In genomic region chr20:33362898-33363297, GRCh38 we compare ENCODE assay signal across 20 cellular contexts. TPM values are rescaled to one million over a fixed set of nuclear protein-coding genes. Genes with fewer than 3 reads are reported as not detected.
A peak's percentile ranks its signal among the peaks of the same experiment; 100 is the strongest.
DNase-seq lines count a peak whose midpoint lies in the region; ATAC-seq, FAIRE-seq and TF ChIP-seq lines count a peak whose summit lies in the region.
"Had no signal": no experiment of that assay in that cellular context is flagged by ENCODE, and none has a peak within 500 bp of the region (broad histone marks: within the 10 kb centered on the region; RNA-seq: fewer than 3 reads in every experiment).

No MANE protein-coding gene starts in this region.

- no peaks in the 10 kb centered on the region for H4K20me1 ChIP-seq in SK-N-SH (ENCODE audit: insufficient read depth)
- H4K20me1 ChIP-seq in HepG2 (ENCODE audit: insufficient read depth, low read length): no peaks in the 10 kb centered on the region
- H4K20me1 ChIP-seq: BLaER1 treated with 17β-estradiol and CSF1 and Interleukin-3, amounts not matched to agents 10 nM and 100 nM had no signal

- H2BK120ac ChIP-seq in neuronal stem cell (ENCODE audit: low read depth, low read length): no peak overlapping the region

- POLR2A ChIA-PET in CD8-positive, alpha-beta T cell (lab: Charles Lee): no interaction called here
- POLR2A ChIA-PET in SK-N-SH (lab: Yijun Ruan, JAX) (no interaction called here), HepG2 (lab: Yijun Ruan, JAX) (no interaction called here)

- H3K4me1 Mint-ChIP-seq in CD8-positive, alpha-beta T cell (ENCODE audit: low read depth): no peaks in the 10 kb centered on the region
- H3K4me1 Mint-ChIP-seq: B cell, GM23338 had no signal

- no peak overlapping the region for H2AFZ ChIP-seq in SK-N-SH (ENCODE audit: low read depth)
- no peak overlapping the region for H2AFZ ChIP-seq in HepG2 (ENCODE audit: low read length)
- no peak overlapping the region for H2AFZ ChIP-seq in neuronal stem cell (ENCODE audit: low read length)
- H2AFZ ChIP-seq: GM23338 had no signal

- no peak overlapping the region for H3K27ac ChIP-seq in CD8-positive, alpha-beta T cell (ENCODE audit: low read depth, low read length)
- peak overlapping the region in 1 of 2 experiments; percentile 49; a peak in 2 of 4 replicates for H3K27ac ChIP-seq in SK-N-SH (ENCODE audit: low read depth in 2 of 2, low read length in 1 of 2)
- no peak overlapping the region for H3K27ac ChIP-seq in HepG2 (ENCODE audit: extremely low read length, insufficient read depth, low read length)
- H3K27ac ChIP-seq in neuronal stem cell (replicated peaks; ENCODE audit: low read length): no peak overlapping the region
- H3K27ac ChIP-seq: BLaER1 treated with 17β-estradiol and CSF1 and Interleukin-3, amounts not matched to agents 10 nM and 100 nM had no signal

- in situ Hi-C loops in HepG2 (cut with HindIII; ENCODE audit: extremely low pct_ligation_motif_present, low pct_unique_long_range_greater_than_20kb): no loop called here

- H3K4ac ChIP-seq in neuronal stem cell (ENCODE audit: low read length): no peak overlapping the region

- TF ChIP-seq EP300 in SK-N-SH (IDR thresholded peaks at IDR 0.05; ENCODE audit: borderline replicate concordance in 1 of 2, low read depth in 1 of 2, low read length in 1 of 2): no peak
- no peak for TF ChIP-seq EP300 in HepG2 (IDR thresholded peaks at IDR 0.05; ENCODE audit: low read depth in 2 of 2, low read length in 2 of 2)
- TF ChIP-seq EP300 in HepG2 (CRISPR knock-in tag; IDR thresholded peaks at IDR 0.05; ENCODE audit: borderline replicate concordance): no peak

- ATAC-seq in CD8-positive, alpha-beta T cell: no peak
- ATAC-seq in HepG2 (no peak), GM21717 (IDR thresholded peaks at IDR 0.05; ENCODE audit: unreplicated experiment) (no peak)
- ATAC-seq: GM23338 had no signal

- H3K4me3 Mint-ChIP-seq in CD8-positive, alpha-beta T cell: no peak overlapping the region
- H3K4me3 Mint-ChIP-seq: B cell; CD8-positive, alpha-beta memory T cell; GM23338 had no signal

- H3K36me3 Mint-ChIP-seq in CD8-positive, alpha-beta T cell: peaks cover 86% of the 10 kb centered on the region

- H3K9me2 ChIP-seq in SK-N-SH: no peaks in the 10 kb centered on the region

- no peak overlapping the region for H2BK15ac ChIP-seq in neuronal stem cell (ENCODE audit: low read length)

- peaks cover 51% of the 10 kb centered on the region for H3K36me3 ChIP-seq in CD8-positive, alpha-beta T cell (ENCODE audit: insufficient read depth, low read length)
- H3K36me3 ChIP-seq in SK-N-SH (replicated peaks in 1 of 2; ENCODE audit: control insufficient read depth in 1 of 2, insufficient read depth in 2 of 2, low read length in 1 of 2) (peaks cover 43 to 56% of the 10 kb centered on the region in 2 experiments), HepG2 (replicated peaks in 1 of 2; ENCODE audit: control insufficient read depth in 1 of 2, insufficient read depth in 2 of 2, low read length in 2 of 2) (peaks cover 26 to 82% of the 10 kb centered on the region in 2 experiments), neuronal stem cell (replicated peaks in 1 of 2; ENCODE audit: control insufficient read depth in 2 of 2, insufficient read depth in 2 of 2, low read length in 2 of 2) (peaks cover 18 to 91% of the 10 kb centered on the region in 2 donors)

- DNase-seq in CD8-positive, alpha-beta T cell: no peak
- no peak for DNase-seq in SK-N-SH
- DNase-seq in amniotic epithelial cell (ENCODE audit: low read depth): peak; percentile 16
- DNase-seq in iris pigment epithelial cell (ENCODE audit: low read depth): peak; percentile 29
- DNase-seq in COLO668 (lab: John Stamatoyannopoulos, UW; ENCODE audit: unreplicated experiment): no peak
- DNase-seq in HepG2 (ENCODE audit: low spot score): no peak
- DNase-seq in neuronal stem cell (ENCODE audit: low spot score): no peak
- DNase-seq: 8988T; CD8-positive, alpha-beta memory T cell; GF-D8; HCEC 1CT; KG1 had no signal

- FAIRE-seq in HepG2 (lab: Jason Lieb, UNC): no peak
- FAIRE-seq: D721Med, H54, HTR-8/SVneo had no signal

- H3K4me2 ChIP-seq in SK-N-SH (no peak overlapping the region), HepG2 (ENCODE audit: low read depth, low read length) (no peak overlapping the region), neuronal stem cell (ENCODE audit: insufficient read depth, low read length, poor library complexity, severe bottlenecking) (no peak overlapping the region)
- H3K4me2 ChIP-seq: BLaER1 treated with 17β-estradiol and CSF1 and Interleukin-3, amounts not matched to agents 10 nM and 100 nM; GM23338 had no signal

- no peaks in the 10 kb centered on the region for H3K79me2 ChIP-seq in SK-N-SH (ENCODE audit: insufficient read depth)
- H3K79me2 ChIP-seq in HepG2 (ENCODE audit: insufficient read depth, low read length): no peaks in the 10 kb centered on the region

- no peak overlapping the region for H4K8ac ChIP-seq in neuronal stem cell (ENCODE audit: low read depth, low read length)

- H3K9me3 Mint-ChIP-seq in CD8-positive, alpha-beta T cell: no peaks in the 10 kb centered on the region
- H3K9me3 Mint-ChIP-seq: CD8-positive, alpha-beta memory T cell; GM23338 had no signal

- no peak overlapping the region for H2BK12ac ChIP-seq in neuronal stem cell (ENCODE audit: low read length)

- H3K27me3 Mint-ChIP-seq in CD8-positive, alpha-beta T cell (ENCODE audit: low read depth): no peaks in the 10 kb centered on the region
- H3K27me3 Mint-ChIP-seq: B cell; CD8-positive, alpha-beta memory T cell had no signal

- intact Hi-C loops in CD8-positive, alpha-beta T cell (cut with DNase I, micrococcal nuclease): no loop called here
- intact Hi-C loops in HepG2 (cut with micrococcal nuclease; ENCODE audit: unreplicated experiment): no loop called here

- no peaks in the 10 kb centered on the region for H3K79me1 ChIP-seq in neuronal stem cell (ENCODE audit: low read depth, low read length)

- no peak overlapping the region for H3K18ac ChIP-seq in neuronal stem cell (ENCODE audit: low read length)

- TF ChIP-seq CTCF in CD8-positive, alpha-beta T cell (IDR thresholded peaks at IDR 0.05): no peak
- no peak for TF ChIP-seq CTCF in SK-N-SH (IDR thresholded peaks at IDR 0.05)
- TF ChIP-seq CTCF in HepG2 (CRISPR knock-in tag; IDR thresholded peaks at IDR 0.05): no peak

- no peaks in the 10 kb centered on the region for H3K9me3 ChIP-seq in CD8-positive, alpha-beta T cell (ENCODE audit: low read length)
- H3K9me3 ChIP-seq in SK-N-SH (no peaks in the 10 kb centered on the region), HepG2 (ENCODE audit: low read length) (no peaks in the 10 kb centered on the region), neuronal stem cell (replicated peaks in 1 of 2; ENCODE audit: control insufficient read depth in 2 of 2, insufficient read depth in 1 of 2, low read depth in 1 of 2, low read length in 2 of 2) (no peaks in the 10 kb centered on the region)
- H3K9me3 ChIP-seq: BLaER1 treated with 17β-estradiol and CSF1 and Interleukin-3, amounts not matched to agents 10 nM and 100 nM; Caco-2 had no signal

- no peak overlapping the region for H4K91ac ChIP-seq in neuronal stem cell (ENCODE audit: low read depth, low read length, poor library complexity)

- TF ChIP-seq RAD21 in SK-N-SH (IDR thresholded peaks at IDR 0.05; ENCODE audit: low read length) (no peak), HepG2 (CRISPR knock-in tag; IDR thresholded peaks at IDR 0.05) (no peak)

- H3K27me3 ChIP-seq in CD8-positive, alpha-beta T cell (ENCODE audit: insufficient read depth, low read length): no peaks in the 10 kb centered on the region
- no peaks in the 10 kb centered on the region for H3K27me3 ChIP-seq in SK-N-SH (ENCODE audit: insufficient read depth)
- H3K27me3 ChIP-seq in HepG2 (ENCODE audit: control insufficient read depth in 1 of 2, insufficient read depth in 2 of 2, low read length in 2 of 2): no peaks in the 10 kb centered on the region
- no peaks in the 10 kb centered on the region for H3K27me3 ChIP-seq in neuronal stem cell (ENCODE audit: control insufficient read depth in 3 of 3, insufficient read depth in 3 of 3, low read depth in 1 of 3, low read length in 3 of 3)
- H3K27me3 ChIP-seq: BLaER1 treated with 17β-estradiol and CSF1 and Interleukin-3, amounts not matched to agents 10 nM and 100 nM had no signal

- no peaks in the 10 kb centered on the region for H3K4me1 ChIP-seq in CD8-positive, alpha-beta T cell (ENCODE audit: insufficient read depth, low read length)
- H3K4me1 ChIP-seq in SK-N-SH (ENCODE audit: control insufficient read depth in 1 of 2, insufficient read depth in 2 of 2, low read depth in 1 of 2, low read length in 1 of 2): peaks cover 0 to 10% of the 10 kb centered on the region in 2 experiments; a peak in 2 of 4 replicates
- no peaks in the 10 kb centered on the region for H3K4me1 ChIP-seq in HepG2 (ENCODE audit: insufficient read depth, low read length)
- peaks cover 0 to 3% of the 10 kb centered on the region in 2 donors for H3K4me1 ChIP-seq in neuronal stem cell (ENCODE audit: control insufficient read depth in 2 of 2, insufficient read depth in 1 of 2, low read depth in 1 of 2, low read length in 2 of 2)
- H3K4me1 ChIP-seq: BLaER1 treated with 17β-estradiol and CSF1 and Interleukin-3, amounts not matched to agents 10 nM and 100 nM had no signal

- H2AK5ac ChIP-seq in neuronal stem cell (ENCODE audit: low read depth, low read length): no peak overlapping the region

- no TSS peak for BruUV-seq in HepG2 (replicated peaks; lab: Mats Ljungman, UMichigan)

- H2BK5ac ChIP-seq in neuronal stem cell (ENCODE audit: low read length): no peak overlapping the region

- peak overlapping the region; percentile 2 for H3K27ac Mint-ChIP-seq in CD8-positive, alpha-beta T cell
- H3K27ac Mint-ChIP-seq: B cell, GM23338 had no signal

- CTCF ChIA-PET in CD8-positive, alpha-beta T cell (lab: Charles Lee): no interaction called here
- CTCF ChIA-PET in SK-N-SH (lab: Yijun Ruan, JAX) (no interaction called here), HepG2 (lab: Yijun Ruan, JAX; ENCODE audit: low intra/inter-chr PET ratio, low total read pairs) (no interaction called here)

- 14% methylated on average over 1 of the region's 1 CpG for WGBS in SK-N-SH (ENCODE audit: low lambda C conversion rate)
- WGBS in HepG2 (ENCODE audit: low lambda C conversion rate): 96% methylated on average over 1 of the region's 1 CpG
- WGBS in neuronal stem cell (ENCODE audit: extremely low coverage in 2 of 2, insufficient read length in 2 of 2, insufficient replicate concordance in 1 of 2), 2 donors: no CpG with 5 or more reads among the region's 1 CpG

- H3K23ac ChIP-seq in neuronal stem cell (ENCODE audit: low read depth, low read length, poor library complexity): no peak overlapping the region

- TF ChIP-seq POLR2A in HepG2 (IDR thresholded peaks at IDR 0.05; ENCODE audit: insufficient read depth in 1 of 2, low read depth in 2 of 2, low read length in 2 of 2): no peak

- H3K9ac ChIP-seq in SK-N-SH (no peak overlapping the region), HepG2 (ENCODE audit: insufficient read depth, low read depth, low read length) (no peak overlapping the region), neuronal stem cell (ENCODE audit: low read depth, low read length, poor library complexity) (no peak overlapping the region)
- H3K9ac ChIP-seq: BLaER1 treated with 17β-estradiol and CSF1 and Interleukin-3, amounts not matched to agents 10 nM and 100 nM had no signal

- no peak overlapping the region for H3K14ac ChIP-seq in neuronal stem cell (ENCODE audit: low read length)

- peaks cover 5% of the 10 kb centered on the region for H3F3A ChIP-seq in SK-N-SH (replicated peaks; ENCODE audit: insufficient read depth)

- H3K4me3 ChIP-seq in CD8-positive, alpha-beta T cell (ENCODE audit: low read depth, low read length): no peak overlapping the region
- H3K4me3 ChIP-seq in SK-N-SH (ENCODE audit: low read depth in 2 of 2, low read length in 1 of 2): no peak overlapping the region
- H3K4me3 ChIP-seq in HepG2 (replicated peaks in 1 of 3; ENCODE audit: insufficient read depth in 1 of 3, low read depth in 2 of 3, low read length in 3 of 3): no peak overlapping the region
- H3K4me3 ChIP-seq in neuronal stem cell (ENCODE audit: low read length in 2 of 2): no peak overlapping the region
- H3K4me3 ChIP-seq: BLaER1 treated with 17β-estradiol and CSF1 and Interleukin-3, amounts not matched to agents 10 nM and 100 nM; GM23338 had no signal

RNA-seq across cellular contexts. Expression of gene CDK5RAP1, which starts 38.4 kb away (rescaled TPM):
- total RNA-seq in CD8-positive, alpha-beta T cell: 10 to 100 TPM; 60.7 to 69.9 TPM
- 30.5 and 33.2 TPM in 2 replicates for polyA plus RNA-seq in SK-N-SH (2012; rRNA removed)
- polyA plus RNA-seq in SK-N-SH (2012; cell fraction: cytosol; rRNA removed): 18.8 and 23.6 TPM in 2 replicates
- polyA plus RNA-seq in SK-N-SH (2012; cell fraction: nucleus; rRNA removed): 52.5 and 75.1 TPM in 2 replicates
- total RNA-seq in HepG2 (2016; rRNA removed; fragmentation: Illumina TruSeq; extraction: Trizol): 98.2 and 104 TPM in 2 replicates
- total RNA-seq in HepG2 (2016; cell fraction: cytosol; rRNA removed; fragmentation: Illumina TruSeq; extraction: Trizol; ENCODE audit: low read depth): 18.5 and 25.5 TPM in 2 replicates
- total RNA-seq in HepG2 (2016; cell fraction: insoluble cytoplasmic fraction; rRNA removed; fragmentation: Illumina TruSeq; extraction: Trizol): 93.5 and 105 TPM in 2 replicates
- total RNA-seq in HepG2 (2016; cell fraction: membrane; rRNA removed; fragmentation: Illumina TruSeq; extraction: Trizol): 26.4 and 27.7 TPM in 2 replicates
- total RNA-seq in HepG2 (2016; cell fraction: nucleus; rRNA removed; fragmentation: Illumina TruSeq; extraction: Trizol): 58.6 and 74.7 TPM in 2 replicates
- 52.9 and 53.6 TPM in 2 replicates for polyA plus RNA-seq in HepG2 (2011; rRNA removed)
- 47.3 and 49.4 TPM in 2 replicates for polyA plus RNA-seq in HepG2 (2011; cell fraction: cytosol; rRNA removed)
- polyA plus RNA-seq in HepG2 (2011; cell fraction: nucleus; rRNA removed): 76.2 and 82.6 TPM in 2 replicates
- 44.4 and 51.1 TPM in 2 replicates for polyA plus RNA-seq in HepG2 (2012)
- 10.1 and 10.8 TPM in 2 replicates for polyA plus RNA-seq in HepG2 (2016; cell fraction: cytosol; fragmentation: Illumina TruSeq; extraction: Trizol; ENCODE audit: low read depth)
- 79.4 and 80.6 TPM in 2 replicates for polyA plus RNA-seq in HepG2 (2016; cell fraction: insoluble cytoplasmic fraction; fragmentation: Illumina TruSeq; extraction: Trizol; ENCODE audit: low read depth)
- 13.2 and 15.4 TPM in 2 replicates for polyA plus RNA-seq in HepG2 (2016; cell fraction: membrane; fragmentation: Illumina TruSeq; extraction: Trizol; ENCODE audit: low read depth)
- polyA plus RNA-seq in HepG2 (2016; cell fraction: nucleus; fragmentation: Illumina TruSeq; extraction: Trizol; ENCODE audit: insufficient read depth, low read depth): 158 TPM in 2 replicates
- polyA minus RNA-seq in HepG2 (2011; rRNA and poly(A)+ RNA removed; ENCODE audit: low replicate concordance): 54.6 and 84.0 TPM in 2 replicates
- 22.6 and 31.7 TPM in 2 replicates for polyA minus RNA-seq in HepG2 (2011; cell fraction: cytosol; rRNA and poly(A)+ RNA removed)
- polyA minus RNA-seq in HepG2 (2011; cell fraction: nucleus; rRNA and poly(A)+ RNA removed): 50.5 and 51.2 TPM in 2 replicates
- 19.0 TPM for polyA plus RNA-seq in neuronal stem cell (2013, experiment 1 of 2)
- polyA plus RNA-seq in neuronal stem cell (2013, experiment 2 of 2): 19.7 TPM

Comparison
In these comparisons a context has a peak if more than half of its experiments do, and no peak if none do; other contexts are left out.
1. DNase-seq: peak in amniotic epithelial cell (single experiment) and iris pigment epithelial cell (single experiment); none in CD8-positive, alpha-beta T cell (0 of 7), SK-N-SH (single experiment), COLO668 (single experiment), HepG2 (single experiment) and neuronal stem cell (single experiment).